Comparison of ENCODE assay signal across 13 cellular contexts in genomic region chr6:12160350-12160749, GRCh38.
A peak's percentile ranks its signal among the peaks of the same experiment; 100 is the strongest.
DNase-seq lines count a peak whose midpoint lies in the region; ATAC-seq and TF ChIP-seq lines count a peak whose summit lies in the region.
"Had no signal": no experiment of that assay in that cellular context is flagged by ENCODE, and none has a peak within 500 bp of the region (broad histone marks: within the 10 kb centered on the region; RNA-seq: fewer than 3 reads in every experiment).

No MANE protein-coding gene starts in this region.

- H2AFZ ChIP-seq in PC-9, result no peak overlapping the region

- H3K27ac ChIP-seq in gastrocnemius medialis (peak overlapping the region in 3 of 4 donors; percentile 10 to 31 (median 14)), PC-9 (no peak overlapping the region)
- H3K27ac ChIP-seq: lower lobe of right lung had no signal

- TF ChIP-seq POLR2A in gastrocnemius medialis (IDR thresholded peaks at IDR 0.05), result no peak

- no peaks in the 10 kb centered on the region for H3K9me3 Mint-ChIP-seq in HFFc6
- H3K9me3 Mint-ChIP-seq in T-cell, result no peaks in the 10 kb centered on the region
- H3K9me3 Mint-ChIP-seq: activated CD8-positive, alpha-beta T cell treated with anti-CD3 and anti-CD28 coated beads for 36 hours had no signal

- peaks cover 38% of the 10 kb centered on the region for H3K4me1 Mint-ChIP-seq in HFFc6 (ENCODE audit: low read depth)
- peaks cover 37 to 48% (median 43%) of the 10 kb centered on the region in 3 donors for H3K4me1 Mint-ChIP-seq in T-cell

- H3K36me3 Mint-ChIP-seq in HFFc6 (ENCODE audit: low read depth), result peaks cover 23% of the 10 kb centered on the region
- H3K36me3 Mint-ChIP-seq in T-cell, result peaks cover 41% of the 10 kb centered on the region

- BruUV-seq in PC-9 (replicated peaks; lab: Mats Ljungman, UMichigan), result no TSS peak

- TF ChIP-seq CTCF in HFFc6 (IDR thresholded peaks at IDR 0.05) (no peak), foreskin fibroblast (IDR thresholded peaks at IDR 0.05; ENCODE audit: low read depth, low read length) (no peak), gastrocnemius medialis (IDR thresholded peaks at IDR 0.05 in 4 of 5, conservative IDR thresholded peaks at IDR 0.05 in 1 of 5) (no peak), PC-9 (conservative IDR thresholded peaks at IDR 0.05) (no peak)

- H3K4me2 ChIP-seq in PC-9, result no peak overlapping the region

- CTCF ChIA-PET in T-cell (lab: Charles Lee) (interaction anchor here in 1 of 2 donors (0.5 to 1.5 kb wide), 2 partner anchors 73 to 446 kb away, joined by 4 to 7 read pairs; no protein-coding TSS in a partner anchor), PC-9 (lab: Charles Lee) (interaction anchor here (0.5 kb wide), 1 partner anchor 128 kb away, joined by 3 read pairs; no protein-coding TSS in a partner anchor)

- intact Hi-C loops in gastrocnemius medialis (cut with DNase I; ENCODE audit: low total_unique reads) (no loop called here), PC-9 (cut with micrococcal nuclease; ENCODE audit: unreplicated experiment) (no loop called here)

- no peak for ATAC-seq in T-cell (replicated peaks in 1 of 4)
- ATAC-seq in gastrocnemius medialis, result peak; percentile 66 to 77
- ATAC-seq: activated CD8-positive, alpha-beta T cell treated with anti-CD3 and anti-CD28 coated beads for 36 hours; lower lobe of right lung had no signal

- H3K4me3 Mint-ChIP-seq in HFFc6 (no peak overlapping the region), T-cell (no peak overlapping the region)
- H3K4me3 Mint-ChIP-seq: activated CD8-positive, alpha-beta T cell treated with anti-CD3 and anti-CD28 coated beads for 36 hours had no signal

- H3K9me3 ChIP-seq in gastrocnemius medialis (no peaks in the 10 kb centered on the region), PC-9 (ENCODE audit: insufficient read depth, low read depth) (no peaks in the 10 kb centered on the region; the same call in 1 of the 2 replicates)
- H3K9me3 ChIP-seq: lower lobe of right lung had no signal

- in situ Hi-C loops in gastrocnemius medialis (cut with MboI; ENCODE audit: low sequenced_read_pairs in 4 of 4), result no loop called here

- H3K4me3 ChIP-seq in foreskin fibroblast (ENCODE audit: low read depth in 1 of 2, low read length in 2 of 2) (no peak overlapping the region), gastrocnemius medialis (no peak overlapping the region), PC-9 (no peak overlapping the region)
- H3K4me3 ChIP-seq: lower lobe of right lung had no signal

- no peaks in the 10 kb centered on the region for H3K79me2 ChIP-seq in PC-9 (ENCODE audit: low read depth)

- DNase-seq in HFFc6, result peak; percentile 37
- no peak for DNase-seq in T-cell
- DNase-seq in foreskin fibroblast, result peak; percentile 36 to 60
- DNase-seq in gastrocnemius medialis, result peak; percentile 23 to 41
- no peak for DNase-seq in PC-9
- DNase-seq in middle frontal gyrus (ENCODE audit: extremely low spot score, low spot score), result no peak
- no peak for DNase-seq in SKM-1 (lab: John Stamatoyannopoulos, UW; ENCODE audit: unreplicated experiment)
- DNase-seq: activated CD8-positive, alpha-beta T cell treated with anti-CD3 and anti-CD28 coated beads for 36 hours; DMS153; foreskin melanocyte; lower lobe of right lung; SIG-M5; stimulated activated CD4-positive, alpha-beta T cell treated with anti-CD3 and anti-CD28 coated beads, Interleukin-12 subunit alpha, Interleukin-12 subunit beta, amount 100 ng/mL, for 4 hours had no signal

- no peaks in the 10 kb centered on the region for H4K20me1 ChIP-seq in PC-9 (ENCODE audit: insufficient read depth)

- H3K36me3 ChIP-seq in gastrocnemius medialis, result peaks cover 0 to 31% of the 10 kb centered on the region in 2 donors
- H3K36me3 ChIP-seq in PC-9 (ENCODE audit: low read depth), result peaks cover 11% of the 10 kb centered on the region; the same call in 1 of the 2 replicates

- H3K27me3 Mint-ChIP-seq in HFFc6 (ENCODE audit: insufficient read depth), result peaks cover 2% of the 10 kb centered on the region
- no peaks in the 10 kb centered on the region for H3K27me3 Mint-ChIP-seq in T-cell
- H3K27me3 Mint-ChIP-seq: activated CD8-positive, alpha-beta T cell treated with anti-CD3 and anti-CD28 coated beads for 36 hours had no signal

- H3K27me3 ChIP-seq in gastrocnemius medialis (no peaks in the 10 kb centered on the region), PC-9 (ENCODE audit: insufficient read depth, low read depth) (no peaks in the 10 kb centered on the region)

- POLR2A ChIA-PET in T-cell (lab: Charles Lee) (no interaction called here), PC-9 (lab: Charles Lee; ENCODE audit: unreplicated experiment) (no interaction called here)

- no peaks in the 10 kb centered on the region; the same call in 1 of the 2 replicates for H3F3A ChIP-seq in PC-9 (ENCODE audit: insufficient read depth, low read depth)

- H3K27ac Mint-ChIP-seq in HFFc6, result peak overlapping the region; percentile 35
- peak overlapping the region; percentile 59 to 71 for H3K27ac Mint-ChIP-seq in T-cell

- H3K4me1 ChIP-seq in gastrocnemius medialis, result peaks cover 0 to 7% of the 10 kb centered on the region in 2 donors
- peaks cover 8% of the 10 kb centered on the region; the same call in 1 of the 2 replicates for H3K4me1 ChIP-seq in PC-9 (replicated peaks; ENCODE audit: insufficient read depth)
- H3K4me1 ChIP-seq: lower lobe of right lung had no signal

- no peaks in the 10 kb centered on the region for H3K9me2 ChIP-seq in PC-9 (ENCODE audit: insufficient read depth)

Comparison
In these comparisons a context has a peak if more than half of its experiments do, and no peak if none do; other contexts are left out.
1. DNase-seq: peak in HFFc6 (single experiment), foreskin fibroblast (2 of 2) and gastrocnemius medialis (2 of 2); none in T-cell (0 of 34), PC-9 (0 of 2), middle frontal gyrus (single experiment) and SKM-1 (single experiment).
2. ATAC-seq: peak in gastrocnemius medialis (2 of 2); none in T-cell (0 of 4).